Comparison of ENCODE assay signal across 1 cellular context in the genomic region with DNA sequence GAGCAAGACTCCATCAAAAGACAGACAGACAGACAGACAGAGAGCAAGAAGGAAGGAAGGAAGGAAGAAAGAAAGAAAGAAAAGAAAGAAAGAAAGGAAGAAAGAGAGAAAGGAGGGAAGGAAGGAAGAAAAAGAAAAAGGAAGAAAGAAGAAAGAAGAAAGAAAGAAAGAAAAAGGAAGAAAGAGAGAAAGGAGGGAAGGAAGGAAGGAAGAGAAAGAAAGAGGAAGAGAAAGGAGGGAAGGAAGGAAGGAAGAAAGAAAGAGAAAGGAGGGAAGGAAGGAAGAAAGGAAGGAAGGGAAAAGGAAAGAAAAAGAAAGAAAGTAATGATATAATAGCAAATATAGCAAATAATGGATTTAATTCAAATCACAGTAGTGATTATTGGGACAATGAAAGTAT.
A peak's percentile ranks its signal among the peaks of the same experiment; 100 is the strongest.
TF ChIP-seq lines count a peak whose summit lies in the region.

No MANE protein-coding gene starts in this region.

TF ChIP-seq in HepG2, 621 proteins besides CTCF, POLR2A, EP300 and RAD21:
- TF ChIP-seq, protein P1, sequence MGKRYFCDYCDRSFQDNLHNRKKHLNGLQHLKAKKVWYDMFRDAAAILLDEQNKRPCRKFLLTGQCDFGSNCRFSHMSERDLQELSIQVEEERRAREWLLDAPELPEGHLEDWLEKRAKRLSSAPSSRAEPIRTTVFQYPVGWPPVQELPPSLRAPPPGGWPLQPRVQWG (CRISPR knock-in tag; IDR thresholded peaks at IDR 0.05; ENCODE audit: borderline replicate concordance, low read depth) = no peak
- TF ChIP-seq PLRG1 (conservative IDR thresholded peaks at IDR 0.05) = peak; percentile 73; the same call in 1 of the 2 replicates
